Comparison of ENCODE assay signal across 23 cellular contexts in the genomic region with DNA sequence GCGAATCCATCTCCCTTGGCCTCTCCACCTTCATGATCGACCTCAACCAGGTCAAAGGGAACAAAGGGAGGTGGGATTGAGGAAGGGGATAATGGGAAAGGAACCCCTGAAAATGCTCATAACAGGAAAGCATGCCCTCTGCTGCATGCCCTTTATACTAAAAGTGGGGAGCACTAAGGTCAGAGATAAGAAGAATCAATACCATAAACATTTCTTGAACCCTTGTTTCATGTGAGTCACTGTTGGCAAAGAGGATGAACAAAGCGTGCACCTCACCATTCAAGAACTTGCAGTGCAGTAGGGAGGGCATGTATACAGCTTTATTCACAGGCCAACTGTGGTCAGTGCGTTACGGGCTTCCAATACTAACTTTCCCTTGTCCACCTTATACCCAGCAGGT.
"Had no signal": no experiment of that assay in that cellular context is flagged by ENCODE, and none has a peak within 500 bp of the region (broad histone marks: within the 10 kb centered on the region; RNA-seq: fewer than 3 reads in every experiment).

No MANE protein-coding gene starts in this region.

- H3K4me3 Mint-ChIP-seq: activated naive CD4-positive, alpha-beta T cell treated with anti-CD3 and anti-CD28 coated beads, Interleukin-2, amount 10 ng/mL, durations not matched to agents 7 days and 5 days; activated T-cell treated with anti-CD3 and anti-CD28 coated beads, Interleukin-2, amount 50 U/mL, for 72 hours; brain; dendritic cell treated with granulocyte-macrophage colony-stimulating factor and Interleukin-4, amounts not matched to agents 40 ng/mL and 50 ng/mL, for 4 days; mesothelial cell of epicardium; stimulated activated effector memory CD8-positive, alpha-beta T cell treated with anti-CD3 and anti-CD28 coated beads, Interleukin-12 subunit alpha, Interleukin-12 subunit beta, amount 100 ng/mL, for 72 hours; stimulated activated naive CD8-positive, alpha-beta T cell treated with anti-CD3 and anti-CD28 coated beads, Interleukin-15, amount 100 ng/mL, for 72 hours had no signal

- H3K27me3 Mint-ChIP-seq: activated naive CD4-positive, alpha-beta T cell treated with anti-CD3 and anti-CD28 coated beads, Interleukin-2, amount 10 ng/mL, durations not matched to agents 7 days and 5 days; brain; stimulated activated naive CD8-positive, alpha-beta T cell treated with anti-CD3 and anti-CD28 coated beads, Interleukin-15, amount 100 ng/mL, for 72 hours had no signal

- H3K9me3 ChIP-seq: neutrophil, pancreas, tibial artery had no signal

- ATAC-seq: activated T-cell treated with anti-CD3 and anti-CD28 coated beads, Interleukin-2, amount 50 U/mL, for 72 hours; foreskin keratinocyte; left ventricle myocardium superior; naive thymus-derived CD8-positive, alpha-beta T cell; pancreas; right cardiac atrium; stimulated activated effector memory CD8-positive, alpha-beta T cell treated with anti-CD3 and anti-CD28 coated beads, Interleukin-12 subunit alpha, Interleukin-12 subunit beta, amount 100 ng/mL, for 72 hours; stimulated activated naive CD8-positive, alpha-beta T cell treated with anti-CD3 and anti-CD28 coated beads, Interleukin-15, amount 100 ng/mL, for 72 hours had no signal

- H3K36me3 ChIP-seq: pancreas had no signal

- H3K9me3 Mint-ChIP-seq: activated naive CD4-positive, alpha-beta T cell treated with anti-CD3 and anti-CD28 coated beads, Interleukin-2, amount 10 ng/mL, durations not matched to agents 7 days and 5 days; activated T-cell treated with anti-CD3 and anti-CD28 coated beads, Interleukin-2, amount 50 U/mL, for 72 hours; brain; dendritic cell treated with granulocyte-macrophage colony-stimulating factor and Interleukin-4, amounts not matched to agents 40 ng/mL and 50 ng/mL, for 4 days; mesothelial cell of epicardium; naive thymus-derived CD8-positive, alpha-beta T cell; stimulated activated effector memory CD8-positive, alpha-beta T cell treated with anti-CD3 and anti-CD28 coated beads, Interleukin-12 subunit alpha, Interleukin-12 subunit beta, amount 100 ng/mL, for 72 hours; stimulated activated naive CD8-positive, alpha-beta T cell treated with anti-CD3 and anti-CD28 coated beads, Interleukin-15, amount 100 ng/mL, for 72 hours had no signal

- H3K27me3 ChIP-seq: foreskin keratinocyte, neutrophil, pancreas had no signal

- DNase-seq: activated CD4-positive, alpha-beta T cell treated with anti-CD3 and anti-CD28 coated beads for 4 hours; activated CD4-positive, alpha-beta T cell treated with anti-CD3 and anti-CD28 coated beads, Interleukin-2, amount 50 U/mL, for 48 hours; activated CD4-positive, CD25-positive, alpha-beta regulatory T cell; activated effector memory CD4-positive, alpha-beta T cell treated with anti-CD3 and anti-CD28 coated beads, Interleukin-2, amount 50 U/mL, for 16 hours; activated naive CD4-positive, alpha-beta T cell treated with anti-CD3 and anti-CD28 coated beads, Interleukin-2, amount 10 ng/mL, durations not matched to agents 7 days and 5 days; activated T-cell treated with anti-CD3 and anti-CD28 coated beads, Interleukin-2, amount 50 U/mL, for 72 hours; aorta; effector CD8-positive, alpha-beta T cell; foreskin keratinocyte; left ventricle myocardium superior; mammary epithelial cell; naive thymus-derived CD8-positive, alpha-beta T cell; pancreas; right cardiac atrium; stimulated activated CD4-positive, alpha-beta T cell treated with anti-CD3 and anti-CD28 coated beads, Interleukin-1b, Interleukin-23, amount 100 ng/mL, for 48 hours; stimulated activated naive CD8-positive, alpha-beta T cell treated with anti-CD3 and anti-CD28 coated beads, Interleukin-15, amount 100 ng/mL, for 72 hours; T1000; tibial artery had no signal

- H3K4me1 ChIP-seq: foreskin keratinocyte, pancreas, tibial artery had no signal

- H3K27ac ChIP-seq: foreskin keratinocyte, neutrophil, pancreas, tibial artery had no signal

- H3K27ac Mint-ChIP-seq: activated naive CD4-positive, alpha-beta T cell treated with anti-CD3 and anti-CD28 coated beads, Interleukin-2, amount 10 ng/mL, durations not matched to agents 7 days and 5 days; activated T-cell treated with anti-CD3 and anti-CD28 coated beads, Interleukin-2, amount 50 U/mL, for 72 hours; dendritic cell treated with granulocyte-macrophage colony-stimulating factor and Interleukin-4, amounts not matched to agents 40 ng/mL and 50 ng/mL, for 4 days; mesothelial cell of epicardium; naive thymus-derived CD8-positive, alpha-beta T cell had no signal

- H3K4me3 ChIP-seq: pancreas, tibial artery had no signal
